ENCODE assay signal across 8 cellular contexts in the genomic region with DNA sequence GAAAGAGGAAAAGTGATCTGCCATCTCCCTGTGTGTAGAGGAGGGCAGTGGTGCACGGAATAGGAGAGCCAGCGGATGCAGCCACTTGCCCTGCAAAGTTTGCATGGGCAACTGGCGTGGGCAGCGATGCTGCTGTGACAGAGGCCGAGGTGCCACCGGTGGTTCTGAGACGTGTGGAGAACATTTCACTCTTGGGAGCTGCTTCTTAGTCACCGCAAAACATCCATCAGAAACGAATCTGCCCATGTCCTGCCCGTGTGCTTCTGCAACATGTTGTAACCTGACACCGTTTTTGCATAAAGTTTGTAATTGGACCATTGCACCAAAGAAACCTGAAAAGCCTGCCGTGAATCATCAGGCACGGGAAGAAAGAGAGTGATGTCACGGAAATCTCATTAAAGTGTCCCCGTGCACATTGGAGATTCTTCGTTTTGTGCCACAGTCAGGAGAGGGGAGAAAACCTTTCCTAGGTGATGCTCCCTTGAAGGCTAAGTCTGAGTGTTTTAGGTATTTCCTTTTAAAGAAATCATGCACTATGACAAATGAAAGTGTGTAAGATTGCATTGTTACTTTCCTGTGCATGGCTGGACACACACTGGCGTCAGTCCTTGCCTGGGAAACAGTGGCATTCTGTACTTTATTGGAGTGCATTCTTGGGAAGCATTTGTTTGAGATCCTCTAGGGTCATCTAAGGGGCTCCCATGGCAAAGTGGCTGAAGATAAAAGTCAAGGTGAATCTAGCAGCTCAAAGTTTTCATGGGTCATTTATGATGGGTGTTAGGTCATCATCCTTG.
DNase-seq lines count a peak whose midpoint lies in the region; ATAC-seq and TF ChIP-seq lines count a peak whose summit lies in the region.

No MANE protein-coding gene starts in this region.

- CTCF ChIA-PET in activated CD4-positive, alpha-beta T cell treated with anti-CD3 and anti-CD28 coated beads, Interleukin-2, amount 10 ng/mL, durations not matched to agents 7 days and 5 days (lab: Charles Lee) = interaction anchor here (0.7 kb wide), 1 partner anchor 147 kb away, joined by 3 read pairs; no protein-coding TSS in a partner anchor

- ATAC-seq in GM21381 (IDR thresholded peaks at IDR 0.05; ENCODE audit: unreplicated experiment) = peak; percentile 35

- peaks cover 3 to 18% of the 10 kb centered on the region in 2 donors for H3K4me1 ChIP-seq in thyroid gland

- no peaks in the 10 kb centered on the region for H3K27me3 Mint-ChIP-seq in activated CD4-positive, alpha-beta T cell treated with anti-CD3 and anti-CD28 coated beads, Interleukin-2, amount 10 ng/mL, durations not matched to agents 7 days and 5 days

- intact Hi-C loops in thyroid gland (cut with DNase I) = no loop called here

- no peaks in the 10 kb centered on the region for H3K36me3 Mint-ChIP-seq in activated CD4-positive, alpha-beta T cell treated with anti-CD3 and anti-CD28 coated beads, Interleukin-2, amount 10 ng/mL, durations not matched to agents 7 days and 5 days (ENCODE audit: low read depth)

- POLR2A ChIA-PET in activated CD4-positive, alpha-beta T cell treated with anti-CD3 and anti-CD28 coated beads, Interleukin-2, amount 10 ng/mL, durations not matched to agents 7 days and 5 days (lab: Charles Lee) = no interaction called here

- WGBS in thyroid gland, 2 donors = 16 to 20% methylated on average over 17 of the region's 17 CpGs

- peak overlapping the region; percentile 76 to 92 (median 82) for H3K27ac ChIP-seq in thyroid gland

- no peaks in the 10 kb centered on the region for H3K36me3 ChIP-seq in kidney epithelial cell (ENCODE audit: control insufficient read depth, insufficient read depth, low read length)
- H3K36me3 ChIP-seq in thyroid gland = no peaks in the 10 kb centered on the region

- TF ChIP-seq POLR2A in thyroid gland (IDR thresholded peaks at IDR 0.05) = peak in 1 of 2 donors; percentile 83

- in situ Hi-C loops in astrocyte of the cerebellum (cut with HindIII; ENCODE audit: low sequenced_read_pairs) = no loop called here

- no peak overlapping the region for H3K4me3 Mint-ChIP-seq in activated CD4-positive, alpha-beta T cell treated with anti-CD3 and anti-CD28 coated beads, Interleukin-2, amount 10 ng/mL, durations not matched to agents 7 days and 5 days

- peaks cover 2% of the 10 kb centered on the region for H3K9me3 Mint-ChIP-seq in activated CD4-positive, alpha-beta T cell treated with anti-CD3 and anti-CD28 coated beads, Interleukin-2, amount 10 ng/mL, durations not matched to agents 7 days and 5 days

- peak overlapping the region; percentile 8 for H3K4me3 ChIP-seq in AG09309 (ENCODE audit: control insufficient read depth, low read depth, low read length)
- H3K4me3 ChIP-seq in astrocyte of the cerebellum (ENCODE audit: low read depth, low read length) = peak overlapping the region; percentile 8
- H3K4me3 ChIP-seq in kidney epithelial cell (ENCODE audit: low read depth, low read length) = no peak overlapping the region
- no peak overlapping the region for H3K4me3 ChIP-seq in thyroid gland (replicated peaks in 1 of 3)

- TF ChIP-seq CTCF in AG09309 (IDR thresholded peaks at IDR 0.05; ENCODE audit: control insufficient read depth, insufficient read depth, low read depth, low read length, missing control alignments) (no peak), astrocyte of the cerebellum (IDR thresholded peaks at IDR 0.05; ENCODE audit: low read depth, low read length, missing control alignments) (no peak), kidney epithelial cell (IDR thresholded peaks at IDR 0.05; ENCODE audit: insufficient read depth, low read length, poor library complexity, severe bottlenecking) (no peak), thyroid gland (IDR thresholded peaks at IDR 0.05) (no peak)

- peaks cover 11% of the 10 kb centered on the region for H3K4me1 Mint-ChIP-seq in activated CD4-positive, alpha-beta T cell treated with anti-CD3 and anti-CD28 coated beads, Interleukin-2, amount 10 ng/mL, durations not matched to agents 7 days and 5 days

- H3K27ac Mint-ChIP-seq in activated CD4-positive, alpha-beta T cell treated with anti-CD3 and anti-CD28 coated beads, Interleukin-2, amount 10 ng/mL, durations not matched to agents 7 days and 5 days = no peak overlapping the region

- DNase-seq in AG09309 (ENCODE audit: low read depth) (peak; percentile 82), NCI-H187 (lab: John Stamatoyannopoulos, UW) (peak; percentile 9 to 24), astrocyte of the cerebellum (ENCODE audit: low read depth) (peak; percentile 85), kidney epithelial cell (ENCODE audit: low read depth) (peak; percentile 96), thyroid gland (peak; percentile 70 to 72), D341Med (ENCODE audit: low spot score) (no peak)
- no peak for DNase-seq in activated CD4-positive, alpha-beta T cell treated with anti-CD3 and anti-CD28 coated beads, Interleukin-2, amount 10 ng/mL, durations not matched to agents 7 days and 5 days

- H3K27me3 ChIP-seq in kidney epithelial cell (ENCODE audit: control insufficient read depth, insufficient read depth, low read length) (no peaks in the 10 kb centered on the region), thyroid gland (no peaks in the 10 kb centered on the region)

- no peaks in the 10 kb centered on the region for H3K9me3 ChIP-seq in thyroid gland

Comparison
In these comparisons a context has a peak if more than half of its experiments do, and no peak if none do; other contexts are left out.
1. DNase-seq: peak in AG09309 (single experiment), NCI-H187 (2 of 2), astrocyte of the cerebellum (single experiment), kidney epithelial cell (single experiment) and thyroid gland (2 of 2); none in D341Med (single experiment) and activated CD4-positive, alpha-beta T cell treated with anti-CD3 and anti-CD28 coated beads, Interleukin-2, amount 10 ng/mL, durations not matched to agents 7 days and 5 days (single experiment).
2. H3K4me3 ChIP-seq: peak in AG09309 (single experiment) and astrocyte of the cerebellum (single experiment); none in kidney epithelial cell (single experiment) and thyroid gland (0 of 3).